Comparison of ENCODE assay signal across 8 cellular contexts in genomic region chr2:46298522-46299351, GRCh38. TPM values are rescaled to one million over a fixed set of nuclear protein-coding genes. Genes with fewer than 3 reads are reported as not detected.
DNase-seq lines count a peak whose midpoint lies in the region; ATAC-seq and TF ChIP-seq lines count a peak whose summit lies in the region.

No MANE protein-coding gene starts in this region.

- DNase-seq in EH (ENCODE audit: low read depth) = peak; percentile 63
- peak; percentile 37 to 45 for DNase-seq in activated T-cell treated with anti-CD3 and anti-CD28 coated beads, Interleukin-2, amount 50 U/mL, for 72 hours
- peak; percentile 50 for DNase-seq in fibroblast of peridontal ligament (ENCODE audit: extremely low read depth)
- peak; percentile 25 for DNase-seq in naive B cell
- DNase-seq in SHP77 treated with DMSO at 0.1 percent for 48 hours (lab: John Stamatoyannopoulos, UW) = no peak

- H3K9me3 Mint-ChIP-seq in activated T-cell treated with anti-CD3 and anti-CD28 coated beads, Interleukin-2, amount 50 U/mL, for 72 hours = no peaks in the 10 kb centered on the region
- H3K9me3 Mint-ChIP-seq in naive B cell = no peaks in the 10 kb centered on the region

- H3K9ac ChIP-seq in KMS-11 = no peak overlapping the region

- H2AFZ ChIP-seq in KMS-11 (ENCODE audit: low read depth) = peak overlapping the region; percentile 99; the same call in 1 of the 2 replicates

- H3K27me3 Mint-ChIP-seq in activated T-cell treated with anti-CD3 and anti-CD28 coated beads, Interleukin-2, amount 50 U/mL, for 72 hours (ENCODE audit: low read depth) = peaks cover 69% of the 10 kb centered on the region
- peaks cover 58 to 70% (median 65%) of the 10 kb centered on the region in 3 donors for H3K27me3 Mint-ChIP-seq in naive B cell

- peak overlapping the region; percentile 95 to 99 for H3K4me3 Mint-ChIP-seq in activated T-cell treated with anti-CD3 and anti-CD28 coated beads, Interleukin-2, amount 50 U/mL, for 72 hours
- peak overlapping the region; percentile 85 to 96 (median 92) for H3K4me3 Mint-ChIP-seq in naive B cell

- peak overlapping the region; percentile 83 for H3K27ac Mint-ChIP-seq in activated T-cell treated with anti-CD3 and anti-CD28 coated beads, Interleukin-2, amount 50 U/mL, for 72 hours
- peak overlapping the region in 2 of 6 donors; percentile 36 to 87 for H3K27ac Mint-ChIP-seq in naive B cell

- H3K4me1 ChIP-seq in KMS-11 (ENCODE audit: low read depth, poor library complexity, severe bottlenecking) = no peaks in the 10 kb centered on the region

- H3K4me1 Mint-ChIP-seq in activated T-cell treated with anti-CD3 and anti-CD28 coated beads, Interleukin-2, amount 50 U/mL, for 72 hours (ENCODE audit: low read depth) = peaks cover 36% of the 10 kb centered on the region
- H3K4me1 Mint-ChIP-seq in naive B cell = peaks cover 25 to 41% (median 25%) of the 10 kb centered on the region in 3 donors

- peak; percentile 4 to 21 for ATAC-seq in activated T-cell treated with anti-CD3 and anti-CD28 coated beads, Interleukin-2, amount 50 U/mL, for 72 hours (replicated peaks in 1 of 2)
- ATAC-seq in naive B cell (ENCODE audit: low read depth in 2 of 2) (no peak), GM19467 (IDR thresholded peaks at IDR 0.05; ENCODE audit: unreplicated experiment) (no peak), HG03432 (IDR thresholded peaks at IDR 0.05; ENCODE audit: unreplicated experiment) (no peak)

- no peaks in the 10 kb centered on the region for H4K20me1 ChIP-seq in KMS-11 (ENCODE audit: insufficient read depth)

- H3K27me3 ChIP-seq in KMS-11 (ENCODE audit: insufficient read depth, low read depth) = peaks cover 12% of the 10 kb centered on the region

- H3K36me3 Mint-ChIP-seq in activated T-cell treated with anti-CD3 and anti-CD28 coated beads, Interleukin-2, amount 50 U/mL, for 72 hours (ENCODE audit: insufficient read depth in 2 of 2) = peaks cover 0 to 11% of the 10 kb centered on the region in 2 donors
- H3K36me3 Mint-ChIP-seq in naive B cell = no peaks in the 10 kb centered on the region

- no peaks in the 10 kb centered on the region for H3K36me3 ChIP-seq in KMS-11 (ENCODE audit: insufficient read depth)

- H3K4me2 ChIP-seq in KMS-11 = peak overlapping the region; percentile 99

- TF ChIP-seq CTCF in KMS-11 (conservative IDR thresholded peaks at IDR 0.05; ENCODE audit: low read depth, low read length) = no peak

- no peaks in the 10 kb centered on the region for H3K79me2 ChIP-seq in KMS-11 (ENCODE audit: insufficient read depth, low read depth)

- H3K4me3 ChIP-seq in KMS-11 (IDR thresholded peaks at IDR 0.05; ENCODE audit: insufficient read depth, low read depth, low read length) = no peak overlapping the region

- no peak overlapping the region for H3K27ac ChIP-seq in KMS-11

RNA-seq across cellular contexts. Expression of gene EPAS1, which starts 1.5 kb away (rescaled TPM):
- total RNA-seq in activated T-cell treated with anti-CD3 and anti-CD28 coated beads, Interleukin-2, amount 50 U/mL, for 72 hours = 100 to 1,000 TPM in 1 of 2 donors, 10 to 100 TPM in 1; 50.8 to 219 TPM
- not detected for polyA plus RNA-seq in naive B cell (ENCODE audit: low read depth in 6 of 6)

Comparison
In these comparisons a context has a peak if more than half of its experiments do, and no peak if none do; other contexts are left out.
1. ATAC-seq: peak in activated T-cell treated with anti-CD3 and anti-CD28 coated beads, Interleukin-2, amount 50 U/mL, for 72 hours (2 of 2); none in naive B cell (0 of 2), GM19467 (single experiment) and HG03432 (single experiment).